9 cellular contexts compared by ENCODE assay signal in genomic region chr1:24929876-24930702, GRCh38. TPM values are rescaled to one million over a fixed set of nuclear protein-coding genes. Genes with fewer than 3 reads are reported as not detected.
DNase-seq lines count a peak whose midpoint lies in the region; ATAC-seq and FAIRE-seq lines count a peak whose summit lies in the region.
"Had no signal": no experiment of that assay in that cellular context is flagged by ENCODE, and none has a peak within 500 bp of the region (broad histone marks: within the 10 kb centered on the region; RNA-seq: fewer than 3 reads in every experiment).

Gene RUNX3, minus strand, starts transcription at chr1:24930276. Its CDS starts 408 bp downstream, at chr1:24929868.

- H3K27me3 Mint-ChIP-seq in CD8-positive, alpha-beta memory T cell = peaks cover 0 to 10% of the 10 kb centered on the region in 2 donors
- H3K27me3 Mint-ChIP-seq in activated T-cell treated with anti-CD3 and anti-CD28 coated beads, Interleukin-2, amount 50 U/mL, for 4 hours (ENCODE audit: low read depth) = no peaks in the 10 kb centered on the region

- ATAC-seq in HG03354 (IDR thresholded peaks at IDR 0.05; ENCODE audit: poor library complexity, severe bottlenecking, unreplicated experiment) (peak; percentile 78), left cardiac atrium (peak; percentile 68 to 71)
- peak; percentile 79 to 83 for ATAC-seq in activated T-cell treated with anti-CD3 and anti-CD28 coated beads, Interleukin-2, amount 50 U/mL, for 4 hours

- POLR2A ChIA-PET in CD8-positive, alpha-beta memory T cell (lab: Charles Lee) = interaction anchor here (0.6 to 10.6 kb wide), 20 partner anchors 11 to 315 kb away, joined by 3 to 282 read pairs (median 5); no protein-coding TSS in a partner anchor

- H3K4me3 ChIP-seq in CD8-positive, alpha-beta memory T cell (ENCODE audit: low read length) = peak within 1 kb of the TSS; percentile 77
- peak within 1 kb of the TSS; percentile 75 for H3K4me3 ChIP-seq in NT2/D1 (ENCODE audit: insufficient read length, low read depth)

- H3K36me3 Mint-ChIP-seq in CD8-positive, alpha-beta memory T cell = peaks cover 16 to 52% (median 27%) of the 10 kb centered on the region in 3 donors
- peaks cover 33% of the 10 kb centered on the region for H3K36me3 Mint-ChIP-seq in activated T-cell treated with anti-CD3 and anti-CD28 coated beads, Interleukin-2, amount 50 U/mL, for 4 hours (ENCODE audit: insufficient read depth)

- no peaks in the 10 kb centered on the region for H3K9me3 ChIP-seq in CD8-positive, alpha-beta memory T cell (ENCODE audit: low read length)
- no peaks in the 10 kb centered on the region for H3K9me3 ChIP-seq in NT2/D1 (ENCODE audit: insufficient read depth, low read length)

- intact Hi-C loops in left cardiac atrium (cut with DNase I) = loop anchor here in 1 of 2 donors (5.0 kb wide), 2 partner anchors 107 to 272 kb away; no protein-coding TSS in a partner anchor

- H3K27me3 ChIP-seq in CD8-positive, alpha-beta memory T cell (ENCODE audit: insufficient read depth, low read length, poor library complexity, severe bottlenecking) = no peaks in the 10 kb centered on the region
- H3K27me3 ChIP-seq in NT2/D1 (ENCODE audit: insufficient read depth, insufficient read length) = peaks cover 64% of the 10 kb centered on the region

- peak within 1 kb of the TSS; percentile 86 for H3K9ac ChIP-seq in NT2/D1 (ENCODE audit: insufficient read length, low read depth)

- peak; percentile 94 for FAIRE-seq in GM19239 (lab: Jason Lieb, UNC)
- FAIRE-seq: TTC549 had no signal

- DNase-seq in CD8-positive, alpha-beta memory T cell = peak; percentile 91 to 96 (median 95)
- peak; percentile 98 for DNase-seq in GM19239 (ENCODE audit: insufficient read length, low spot score)
- no peak for DNase-seq in NT2/D1 (ENCODE audit: low read depth, low spot score)
- peak; percentile 92 for DNase-seq in activated T-cell treated with anti-CD3 and anti-CD28 coated beads, Interleukin-2, amount 50 U/mL, for 4 hours
- peak; percentile 67 for DNase-seq in left cardiac atrium
- peak; percentile 93 for DNase-seq in stimulated activated CD4-positive, alpha-beta T cell treated with anti-CD3 and anti-CD28 coated beads, Interleukin-12 subunit alpha, Interleukin-12 subunit beta, amount 100 ng/mL, for 4 hours
- DNase-seq in globus pallidus (ENCODE audit: low spot score) = no peak

- H3K9me3 Mint-ChIP-seq in CD8-positive, alpha-beta memory T cell = peaks cover 0 to 2% (median 0%) of the 10 kb centered on the region in 5 donors
- no peaks in the 10 kb centered on the region for H3K9me3 Mint-ChIP-seq in activated T-cell treated with anti-CD3 and anti-CD28 coated beads, Interleukin-2, amount 50 U/mL, for 4 hours

- CTCF ChIA-PET in CD8-positive, alpha-beta memory T cell (lab: Charles Lee) = interaction anchor here (0.6 to 18.1 kb wide), 23 partner anchors 14 to 219 kb away, joined by 3 to 234 read pairs (median 5); no protein-coding TSS in a partner anchor

- H3K4me3 Mint-ChIP-seq in CD8-positive, alpha-beta memory T cell = peak within 1 kb of the TSS; percentile 87 to 99 (median 97)
- peak within 1 kb of the TSS; percentile 97 for H3K4me3 Mint-ChIP-seq in activated T-cell treated with anti-CD3 and anti-CD28 coated beads, Interleukin-2, amount 50 U/mL, for 4 hours

- H3K27ac ChIP-seq in CD8-positive, alpha-beta memory T cell (ENCODE audit: low read depth, low read length) = peak within 1 kb of the TSS; percentile 89

- H3K4me1 ChIP-seq in CD8-positive, alpha-beta memory T cell (ENCODE audit: insufficient read depth, low read length) = peaks cover 55% of the 10 kb centered on the region
- H3K4me1 ChIP-seq in NT2/D1 (ENCODE audit: insufficient read depth, insufficient read length) = peaks cover 35% of the 10 kb centered on the region

- peak within 1 kb of the TSS; percentile 85 to 100 (median 100) for H3K27ac Mint-ChIP-seq in CD8-positive, alpha-beta memory T cell

- peaks cover 37 to 69% (median 56%) of the 10 kb centered on the region in 3 donors for H3K4me1 Mint-ChIP-seq in CD8-positive, alpha-beta memory T cell
- H3K4me1 Mint-ChIP-seq in activated T-cell treated with anti-CD3 and anti-CD28 coated beads, Interleukin-2, amount 50 U/mL, for 4 hours (ENCODE audit: low read depth) = peaks cover 55% of the 10 kb centered on the region

- H3K36me3 ChIP-seq in CD8-positive, alpha-beta memory T cell (ENCODE audit: insufficient read depth, low read length) = peaks cover 21% of the 10 kb centered on the region
- peaks cover 20% of the 10 kb centered on the region for H3K36me3 ChIP-seq in NT2/D1 (ENCODE audit: insufficient read depth, insufficient read length, low read length)

RNA-seq across cellular contexts. Expression of gene RUNX3, which starts in this region (rescaled TPM):
- total RNA-seq in CD8-positive, alpha-beta memory T cell = 100 to 1,000 TPM; 218 to 241 TPM
- 107 TPM for polyA plus RNA-seq in CD8-positive, alpha-beta memory T cell
- total RNA-seq in activated T-cell treated with anti-CD3 and anti-CD28 coated beads, Interleukin-2, amount 50 U/mL, for 4 hours = 100 to 1,000 TPM; 236 to 264 (median 258) TPM
- total RNA-seq in left cardiac atrium = 1 to 10 TPM; 1.3 to 2.4 TPM

Comparison
In these comparisons a context has a peak if more than half of its experiments do, and no peak if none do; other contexts are left out.
1. RNA of gene RUNX3 (total RNA-seq): 236 to 264 TPM in activated T-cell treated with anti-CD3 and anti-CD28 coated beads, Interleukin-2, amount 50 U/mL, for 4 hours and 218 to 241 TPM in CD8-positive, alpha-beta memory T cell; 1.3 to 2.4 TPM in left cardiac atrium; every median in the first group is over 10 times any median in the second.
2. DNase-seq: peak in CD8-positive, alpha-beta memory T cell (5 of 5), GM19239 (single experiment), activated T-cell treated with anti-CD3 and anti-CD28 coated beads, Interleukin-2, amount 50 U/mL, for 4 hours (single experiment), left cardiac atrium (single experiment) and stimulated activated CD4-positive, alpha-beta T cell treated with anti-CD3 and anti-CD28 coated beads, Interleukin-12 subunit alpha, Interleukin-12 subunit beta, amount 100 ng/mL, for 4 hours (single experiment); none in NT2/D1 (single experiment) and globus pallidus (single experiment).
3. Peak in every context shown above with its lines, with median percentiles within 50 percentile points of each other: ATAC-seq.